ENCODE assay signal across 9 cellular contexts in genomic region chr13:110216403-110217041, GRCh38.
A peak's percentile ranks its signal among the peaks of the same experiment; 100 is the strongest.
DNase-seq lines count a peak whose midpoint lies in the region; ATAC-seq and TF ChIP-seq lines count a peak whose summit lies in the region.
"Had no signal": no experiment of that assay in that cellular context is flagged by ENCODE, and none has a peak within 500 bp of the region (broad histone marks: within the 10 kb centered on the region; RNA-seq: fewer than 3 reads in every experiment).

No MANE protein-coding gene starts in this region.

- no peaks in the 10 kb centered on the region for H3K36me3 ChIP-seq in CD8-positive, alpha-beta T cell (ENCODE audit: insufficient read depth, low read length)

- DNase-seq in EL, result peak; percentile 68
- peak; percentile 93 for DNase-seq in choroid plexus epithelial cell (ENCODE audit: low read depth)
- DNase-seq in left lobe of liver (ENCODE audit: low spot score), result no peak
- DNase-seq in skeletal muscle cell (ENCODE audit: low read depth), result peak; percentile 61
- DNase-seq in CD8-positive, alpha-beta T cell, result no peak
- no peak for DNase-seq in activated CD4-positive, alpha-beta T cell treated with anti-CD3 and anti-CD28 coated beads, Interleukin-2, amount 50 U/mL, for 48 hours
- DNase-seq: naive thymus-derived CD8-positive, alpha-beta T cell had no signal

- H3K4me3 Mint-ChIP-seq in CD8-positive, alpha-beta T cell, result no peak overlapping the region
- H3K4me3 Mint-ChIP-seq: naive thymus-derived CD8-positive, alpha-beta T cell had no signal

- H3K4me1 ChIP-seq in CD8-positive, alpha-beta T cell (ENCODE audit: insufficient read depth, low read length), result no peaks in the 10 kb centered on the region

- no peak for TF ChIP-seq CTCF in choroid plexus epithelial cell (conservative IDR thresholded peaks at IDR 0.05; ENCODE audit: low read depth, low read length)
- no peak for TF ChIP-seq CTCF in CD8-positive, alpha-beta T cell (IDR thresholded peaks at IDR 0.05)

- no peak overlapping the region for H3K27ac Mint-ChIP-seq in CD8-positive, alpha-beta T cell
- H3K27ac Mint-ChIP-seq: naive thymus-derived CD8-positive, alpha-beta T cell had no signal

- ATAC-seq in left lobe of liver (peak; percentile 26), HG03520 (IDR thresholded peaks at IDR 0.05; ENCODE audit: unreplicated experiment) (no peak), HG03139 (IDR thresholded peaks at IDR 0.05; ENCODE audit: unreplicated experiment) (no peak)
- no peak for ATAC-seq in CD8-positive, alpha-beta T cell
- ATAC-seq: naive thymus-derived CD8-positive, alpha-beta T cell had no signal

- intact Hi-C loops in CD8-positive, alpha-beta T cell (cut with DNase I, micrococcal nuclease), result loop anchor here in 1 of 2 experiments (5.0 kb wide), 1 partner anchor 1254 kb away; no protein-coding TSS in a partner anchor

- no peaks in the 10 kb centered on the region for H3K27me3 ChIP-seq in CD8-positive, alpha-beta T cell (ENCODE audit: insufficient read depth, low read length)

- H3K9me3 ChIP-seq in CD8-positive, alpha-beta T cell (ENCODE audit: low read length), result no peaks in the 10 kb centered on the region

- POLR2A ChIA-PET in CD8-positive, alpha-beta T cell (lab: Charles Lee), result no interaction called here

- no peak overlapping the region for H3K27ac ChIP-seq in CD8-positive, alpha-beta T cell (ENCODE audit: low read depth, low read length)

- H3K36me3 Mint-ChIP-seq in CD8-positive, alpha-beta T cell, result no peaks in the 10 kb centered on the region
- H3K36me3 Mint-ChIP-seq: naive thymus-derived CD8-positive, alpha-beta T cell had no signal

- H3K4me3 ChIP-seq in choroid plexus epithelial cell (ENCODE audit: low read depth, low read length) (no peak overlapping the region), skeletal muscle cell (ENCODE audit: low read depth, low read length) (no peak overlapping the region)
- H3K4me3 ChIP-seq in CD8-positive, alpha-beta T cell (ENCODE audit: low read depth, low read length), result no peak overlapping the region

- no peaks in the 10 kb centered on the region for H3K4me1 Mint-ChIP-seq in CD8-positive, alpha-beta T cell (ENCODE audit: low read depth)
- H3K4me1 Mint-ChIP-seq: naive thymus-derived CD8-positive, alpha-beta T cell had no signal

- CTCF ChIA-PET in CD8-positive, alpha-beta T cell (lab: Charles Lee), result interaction anchor here (1.1 to 2.0 kb wide), 2 partner anchors 10 to 196 kb away, joined by 3 to 7 read pairs; no protein-coding TSS in a partner anchor

- no peaks in the 10 kb centered on the region for H3K9me3 Mint-ChIP-seq in CD8-positive, alpha-beta T cell
- H3K9me3 Mint-ChIP-seq: naive thymus-derived CD8-positive, alpha-beta T cell had no signal

- peaks cover 4% of the 10 kb centered on the region for H3K27me3 Mint-ChIP-seq in CD8-positive, alpha-beta T cell (ENCODE audit: low read depth)

Comparison
In these comparisons a context has a peak if more than half of its experiments do, and no peak if none do; other contexts are left out.
1. DNase-seq: peak in EL (single experiment), choroid plexus epithelial cell (single experiment) and skeletal muscle cell (single experiment); none in left lobe of liver (single experiment), CD8-positive, alpha-beta T cell (0 of 7) and activated CD4-positive, alpha-beta T cell treated with anti-CD3 and anti-CD28 coated beads, Interleukin-2, amount 50 U/mL, for 48 hours (0 of 2).